In genomic region chr4:39274503-39274902, GRCh38 we compare ENCODE assay signal across 11 cellular contexts.
"Had no signal": no experiment of that assay in that cellular context is flagged by ENCODE, and none has a peak within 500 bp of the region (broad histone marks: within the 10 kb centered on the region; RNA-seq: fewer than 3 reads in every experiment).

No MANE protein-coding gene starts in this region.

- H3K4me3 ChIP-seq: GM23248, GM23338, HAP-1 had no signal

- FAIRE-seq: H1, H54 had no signal

- H3K9me3 ChIP-seq: HAP-1 had no signal

- ATAC-seq: GM23338, HCT116 had no signal

- H3K4me1 ChIP-seq: HAP-1 had no signal

- H3K4me2 ChIP-seq: GM23338 had no signal

- H2AFZ ChIP-seq: GM23248, GM23338 had no signal

- H3K27ac ChIP-seq: GM23248 had no signal

- DNase-seq: GM23248, GOT3, H7, H9, HCEC 1CT, HFFc6 had no signal

- H3K9ac ChIP-seq: GM23248 had no signal
